ENCODE assay signal across 25 cellular contexts in the genomic region with DNA sequence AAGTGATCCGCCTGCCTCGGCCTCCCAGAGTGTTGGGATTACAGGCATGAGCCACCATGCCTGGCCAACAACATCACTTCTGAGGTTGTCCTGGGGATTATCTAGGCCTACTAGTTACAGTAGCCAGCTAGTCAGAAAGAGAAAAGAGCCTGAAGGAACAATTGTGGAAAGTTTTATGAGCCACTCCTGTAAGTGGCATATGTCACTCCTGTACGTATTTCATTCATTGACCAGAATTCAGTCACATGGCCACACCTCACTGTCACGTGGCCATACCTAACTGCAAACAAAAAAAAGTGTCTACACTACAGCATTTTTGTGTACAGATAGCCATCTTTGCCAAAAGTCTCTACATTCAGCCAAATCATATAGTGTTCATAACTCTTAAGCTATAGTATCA.
DNase-seq lines count a peak whose midpoint lies in the region; ATAC-seq, FAIRE-seq and TF ChIP-seq lines count a peak whose summit lies in the region.
"Had no signal": no experiment of that assay in that cellular context is flagged by ENCODE, and none has a peak within 500 bp of the region (broad histone marks: within the 10 kb centered on the region; RNA-seq: fewer than 3 reads in every experiment).

No MANE protein-coding gene starts in this region.

- H4K20me1 ChIP-seq in K562 (replicated peaks; ENCODE audit: control insufficient read depth, insufficient read depth, low read length), result no peaks in the 10 kb centered on the region
- H4K20me1 ChIP-seq: BLaER1 had no signal

- no peak overlapping the region for H2BK120ac ChIP-seq in mesendoderm (ENCODE audit: low read depth, low read length)

- H2BK5ac ChIP-seq in mesendoderm (ENCODE audit: low read length), result no peak overlapping the region

- BruUV-seq in K562 (replicated peaks; lab: Mats Ljungman, UMichigan), result no TSS peak

- no peaks in the 10 kb centered on the region for H3K79me1 ChIP-seq in mesendoderm (ENCODE audit: low read length)

- H3K36me3 ChIP-seq in K562 (ENCODE audit: control insufficient read depth, insufficient read depth, low read length) (no peaks in the 10 kb centered on the region; the same call in 2 of the 3 replicates), mesendoderm (ENCODE audit: control insufficient read depth, insufficient read depth, low read length) (no peaks in the 10 kb centered on the region)
- H3K36me3 ChIP-seq: BE2C had no signal

- no peak for TF ChIP-seq RAD21 in A549 (conservative IDR thresholded peaks at IDR 0.05 in 1 of 2, IDR thresholded peaks at IDR 0.05 in 1 of 2)
- TF ChIP-seq RAD21 in K562 (CRISPR knock-in tag; conservative IDR thresholded peaks at IDR 0.05 in 1 of 2, IDR thresholded peaks at IDR 0.05 in 1 of 2), result no peak

- WGBS in A549 (ENCODE audit: missing lambda C conversion rate), result 92% methylated on average over 4 of the region's 4 CpGs
- WGBS in K562 (ENCODE audit: insufficient coverage, low coverage, missing lambda C conversion rate), result 85% methylated on average over 4 of the region's 4 CpGs
- WGBS in mesendoderm (ENCODE audit: extremely low coverage, insufficient coverage, low lambda C conversion rate), result no CpG with 5 or more reads among the region's 4 CpGs

- H3K9me3 ChIP-seq in A549, result no peaks in the 10 kb centered on the region
- H3K9me3 ChIP-seq in K562 (replicated peaks; ENCODE audit: control insufficient read depth, insufficient read depth, low read depth, low read length), result no peaks in the 10 kb centered on the region
- H3K9me3 ChIP-seq: BE2C had no signal

- in situ Hi-C loops in K562 (cut with MboI), result no loop called here

- no peak overlapping the region for H3K4me3 ChIP-seq in A549
- H3K4me3 ChIP-seq in K562, result no peak overlapping the region
- H3K4me3 ChIP-seq in mesendoderm (ENCODE audit: low read length), result no peak overlapping the region
- H3K4me3 ChIP-seq: BLaER1, GM12878 had no signal

- TF ChIP-seq CTCF in A549 (IDR thresholded peaks at IDR 0.05), result no peak
- no peak for TF ChIP-seq CTCF in K562 (IDR thresholded peaks at IDR 0.05 in 2 of 3, conservative IDR thresholded peaks at IDR 0.05 in 1 of 3; ENCODE audit: insufficient read depth in 2 of 3, low read depth in 1 of 3, low read length in 3 of 3)

- ATAC-seq in A549, result no peak
- no peak for ATAC-seq in K562
- ATAC-seq in GM19467 (IDR thresholded peaks at IDR 0.05; ENCODE audit: unreplicated experiment), result no peak
- ATAC-seq: GM12878 had no signal

- H3K4me2 ChIP-seq in A549 (no peak overlapping the region), K562 (ENCODE audit: insufficient read depth, low read length) (no peak overlapping the region), mesendoderm (ENCODE audit: low read length) (no peak overlapping the region)
- H3K4me2 ChIP-seq: BLaER1 had no signal

- no peak overlapping the region for H4K8ac ChIP-seq in mesendoderm (ENCODE audit: low read depth, low read length)

- H3K4me1 ChIP-seq in A549 (no peaks in the 10 kb centered on the region), K562 (replicated peaks in 1 of 2; ENCODE audit: control insufficient read depth in 2 of 2, insufficient read depth in 2 of 2, low read length in 2 of 2) (no peaks in the 10 kb centered on the region), mesendoderm (ENCODE audit: control insufficient read depth, low read depth, low read length) (no peaks in the 10 kb centered on the region)
- H3K4me1 ChIP-seq: BE2C, BLaER1 had no signal

- H3K79me2 ChIP-seq in K562 (ENCODE audit: control insufficient read depth, insufficient read depth, low read length) (no peaks in the 10 kb centered on the region), mesendoderm (ENCODE audit: control insufficient read depth, insufficient read depth, low read length) (no peaks in the 10 kb centered on the region)

- TF ChIP-seq POLR2A in A549 (IDR thresholded peaks at IDR 0.05; ENCODE audit: low read length) (no peak), K562 (conservative IDR thresholded peaks at IDR 0.05) (no peak)

- H4K5ac ChIP-seq in mesendoderm (ENCODE audit: low read length), result no peak overlapping the region

- FAIRE-seq in A549 (lab: Jason Lieb, UNC) (no peak), K562 (lab: Jason Lieb, UNC) (no peak)
- FAIRE-seq: GM12878, GM12892, GM18507 had no signal

- no peak overlapping the region for H2AK5ac ChIP-seq in mesendoderm (ENCODE audit: low read length)

- no peak overlapping the region for H2AFZ ChIP-seq in K562 (ENCODE audit: low read depth, low read length)

- no peak overlapping the region for H3K4ac ChIP-seq in mesendoderm (ENCODE audit: low read depth, low read length)

- no peak overlapping the region for H3K56ac ChIP-seq in mesendoderm (ENCODE audit: low read length)

- H3K9ac ChIP-seq in K562 (ENCODE audit: insufficient read depth in 1 of 2, low read depth in 2 of 2, low read length in 2 of 2), result no peak overlapping the region
- no peak overlapping the region for H3K9ac ChIP-seq in mesendoderm (ENCODE audit: low read length)
- H3K9ac ChIP-seq: BLaER1 had no signal

- H3K23ac ChIP-seq in mesendoderm (ENCODE audit: low read length), result no peak overlapping the region

- TF ChIP-seq EP300 in A549 (IDR thresholded peaks at IDR 0.05), result no peak
- no peak for TF ChIP-seq EP300 in K562 (IDR thresholded peaks at IDR 0.05; ENCODE audit: low read length)

- POLR2A ChIA-PET in A549 (lab: Yijun Ruan, JAX) (no interaction called here), K562 (lab: Yijun Ruan, JAX) (no interaction called here)

- no peak overlapping the region for H3K18ac ChIP-seq in mesendoderm (ENCODE audit: low read length)

- CTCF ChIA-PET in A549 (lab: Yijun Ruan, JAX), result interaction anchor here (0.7 kb wide), 1 partner anchor 214 kb away, joined by 3 read pairs; no protein-coding TSS in a partner anchor
- CTCF ChIA-PET in K562 (lab: Yijun Ruan, JAX; ENCODE audit: low intra/inter-chr PET ratio), result no interaction called here

- intact Hi-C loops in K562 (cut with micrococcal nuclease), result no loop called here

- DNase-seq in A549 (ENCODE audit: low read depth in 1 of 2, low spot score in 1 of 2) (no peak), K562 (ENCODE audit: extremely low read depth in 1 of 4, low spot score in 3 of 4) (no peak), mesendoderm (peak; percentile 3), nucleus accumbens (lab: John Stamatoyannopoulos, UW) (no peak), NCI-H1417 (lab: John Stamatoyannopoulos, UW) (no peak)
- DNase-seq: ACHN; BE2C; C1 segment of cervical spinal cord; CD4-positive, alpha-beta memory T cell; CD4-positive, CD25-positive, alpha-beta regulatory T cell; CD8-positive, alpha-beta memory T cell; COR-L47; DMS 273 treated with DMSO at 0.1 percent for 48 hours; DMS153; DMS53; DMS79; DND-41; EL; GDM1 had no signal

- H2BK15ac ChIP-seq in mesendoderm (replicated peaks; ENCODE audit: low read depth), result no peak overlapping the region

- no peaks in the 10 kb centered on the region for H3K27me3 ChIP-seq in K562 (ENCODE audit: control insufficient read depth in 2 of 2, insufficient read depth in 2 of 2, low read length in 2 of 2)
- no peaks in the 10 kb centered on the region for H3K27me3 ChIP-seq in mesendoderm (ENCODE audit: insufficient read depth, low read length, poor library complexity)
- H3K27me3 ChIP-seq: BE2C, BLaER1 had no signal

- H3K9me1 ChIP-seq in K562 (ENCODE audit: control insufficient read depth, insufficient read depth, low read length), result no peaks in the 10 kb centered on the region

- no peak overlapping the region for H3K27ac ChIP-seq in A549
- no peak overlapping the region for H3K27ac ChIP-seq in K562 (ENCODE audit: extremely low read depth, low read depth, low read length)
- no peak overlapping the region for H3K27ac ChIP-seq in mesendoderm (ENCODE audit: low read depth, low read length)
- H3K27ac ChIP-seq: 22Rv1, BLaER1 had no signal

TF ChIP-seq in A549, 52 proteins besides CTCF, POLR2A, EP300 and RAD21:
- TF ChIP-seq CEBPB (IDR thresholded peaks at IDR 0.05) (no peak), USF2 (IDR thresholded peaks at IDR 0.05) (peak; percentile 32; the same call in 1 of the 2 replicates)

TF ChIP-seq in K562, 482 proteins besides CTCF, POLR2A, EP300 and RAD21:
- peak; percentile 19; the same call in 1 of the 2 replicates for TF ChIP-seq RFX1 (IDR thresholded peaks at IDR 0.05)
- TF ChIP-seq RAD51 (IDR thresholded peaks at IDR 0.05; ENCODE audit: borderline replicate concordance, low read depth), result peak; percentile 44; the same call in 1 of the 2 replicates
- no peak for TF ChIP-seq CEBPG (CRISPR knock-in tag; IDR thresholded peaks at IDR 0.05)
- no peak for TF ChIP-seq CEBPG (tag; conservative IDR thresholded peaks at IDR 0.05 in 1 of 2, IDR thresholded peaks at IDR 0.05 in 1 of 2)

Comparison
In these comparisons a context has a peak if more than half of its experiments do, and no peak if none do; other contexts are left out.
1. Of the 35 proteins assayed by ChIP-seq in both K562 and A549: peak only in K562: none; only in A549: USF2; in both: none; in neither: 34.